In genomic region chr9:35829084-35829763, GRCh38 we compare ENCODE assay signal across 8 cellular contexts. TPM values are rescaled to one million over a fixed set of nuclear protein-coding genes. Genes with fewer than 3 reads are reported as not detected.
DNase-seq lines count a peak whose midpoint lies in the region; ATAC-seq and TF ChIP-seq lines count a peak whose summit lies in the region.

Gene TMEM8B, plus strand, starts transcription at chr9:35829228. Its CDS starts 220 bp downstream, at chr9:35829448.

- 2% methylated on average over 16 to 28 of the region's 53 CpGs for WGBS in lower leg skin, 2 donors

- peak; percentile 27 to 53 for DNase-seq in AML-193 (lab: John Stamatoyannopoulos, UW)
- DNase-seq in NCI-H69 (lab: John Stamatoyannopoulos, UW): peak; percentile 97
- peak; percentile 94 to 95 for DNase-seq in activated CD4-positive, alpha-beta T cell treated with anti-CD3 and anti-CD28 coated beads, Interleukin-2, amount 50 U/mL, for 4 hours
- DNase-seq in dermis microvascular lymphatic vessel endothelial cell (ENCODE audit: low read depth in 2 of 2): peak; percentile 64 to 91
- DNase-seq in lower leg skin (ENCODE audit: low spot score in 2 of 2): peak; percentile 97 to 100
- peak; percentile 96 for DNase-seq in stimulated activated CD4-positive, alpha-beta T cell treated with anti-CD3 and anti-CD28 coated beads, Interleukin-4, amount 100 ng/mL, for 24 hours

- intact Hi-C loops in lower leg skin (cut with DNase I; ENCODE audit: low total_unique reads): no loop called here

- TF ChIP-seq POLR2A in lower leg skin (IDR thresholded peaks at IDR 0.05): no peak

- TF ChIP-seq CTCF in lower leg skin (IDR thresholded peaks at IDR 0.05): no peak

- ATAC-seq in GM19351 (IDR thresholded peaks at IDR 0.05; ENCODE audit: unreplicated experiment): peak; percentile 75
- peak; percentile 62 for ATAC-seq in HG03520 (IDR thresholded peaks at IDR 0.05; ENCODE audit: unreplicated experiment)

- H3K4me3 ChIP-seq in lower leg skin (ENCODE audit: low read depth, poor library complexity, severe bottlenecking): peak within 1 kb of the TSS; percentile 44

RNA-seq across cellular contexts. Expression of gene TMEM8B, which starts in this region (rescaled TPM):
- total RNA-seq in dermis microvascular lymphatic vessel endothelial cell: 0.13 and 0.25 TPM in 2 replicates
- 1 to 10 TPM; 2.2 to 8.4 (median 5.4) TPM for total RNA-seq in lower leg skin

Comparison
In these comparisons a context has a peak if more than half of its experiments do, and no peak if none do; other contexts are left out.
1. Peak in every context shown above with its lines: DNase-seq, ATAC-seq and H3K4me3 ChIP-seq.
2. Peak in DNase-seq in dermis microvascular lymphatic vessel endothelial cell; RNA of the gene not detected or under 1 TPM.
3. DNase-seq: peak in every context shown above with its lines; median percentile 98 in lower leg skin; 97 in NCI-H69; 96 in stimulated activated CD4-positive, alpha-beta T cell treated with anti-CD3 and anti-CD28 coated beads, Interleukin-4, amount 100 ng/mL, for 24 hours; 94 in activated CD4-positive, alpha-beta T cell treated with anti-CD3 and anti-CD28 coated beads, Interleukin-2, amount 50 U/mL, for 4 hours; 78 in dermis microvascular lymphatic vessel endothelial cell; 40 in AML-193.